Comparison of ENCODE assay signal across 13 cellular contexts in genomic region chr12:92602930-92603623, GRCh38.
DNase-seq lines count a peak whose midpoint lies in the region; ATAC-seq, FAIRE-seq and TF ChIP-seq lines count a peak whose summit lies in the region.
"Had no signal": no experiment of that assay in that cellular context is flagged by ENCODE, and none has a peak within 500 bp of the region (broad histone marks: within the 10 kb centered on the region; RNA-seq: fewer than 3 reads in every experiment).

No MANE protein-coding gene starts in this region.

- no peak for TF ChIP-seq CTCF in A549 (IDR thresholded peaks at IDR 0.05)
- no peak for TF ChIP-seq CTCF in fibroblast of the aortic adventitia (IDR thresholded peaks at IDR 0.05; ENCODE audit: insufficient read depth, low read length)
- no peak for TF ChIP-seq CTCF in GM20000 (IDR thresholded peaks at IDR 0.05; ENCODE audit: extremely low read depth, missing control alignments)
- TF ChIP-seq CTCF in GM13976 (IDR thresholded peaks at IDR 0.05; ENCODE audit: borderline replicate concordance, control extremely low read depth, extremely low read depth, insufficient read depth, missing control alignments) = no peak

- DNase-seq in A549 (ENCODE audit: low read depth in 1 of 2, low spot score in 1 of 2) (peak in 1 of 2 experiments; percentile 73), Caki2 (ENCODE audit: low read depth) (peak; percentile 7), T-helper 17 cell (no peak), fibroblast of the aortic adventitia (ENCODE audit: low read depth) (peak; percentile 70), NCI-H2227 (lab: John Stamatoyannopoulos, UW; ENCODE audit: unreplicated experiment) (no peak), GM20000 (ENCODE audit: low spot score) (no peak), GM13976 (ENCODE audit: low spot score) (no peak), T1000 (lab: John Stamatoyannopoulos, UW) (no peak)
- DNase-seq: activated gamma-delta T cell, DMS79, naive B cell, SHP77 treated with DMSO at 0.1 percent for 48 hours had no signal

- WGBS in A549 (ENCODE audit: missing lambda C conversion rate) = 3% methylated on average over 2 of the region's 2 CpGs

- TF ChIP-seq RAD21 in A549 (conservative IDR thresholded peaks at IDR 0.05 in 1 of 2, IDR thresholded peaks at IDR 0.05 in 1 of 2) = no peak

- H3K27me3 Mint-ChIP-seq in T-helper 17 cell = no peaks in the 10 kb centered on the region
- H3K27me3 Mint-ChIP-seq: naive B cell had no signal

- TF ChIP-seq EP300 in A549 (IDR thresholded peaks at IDR 0.05) = peak; percentile 24 to 73; a peak in 4 of 5 replicates

- no peak for FAIRE-seq in A549 (lab: Jason Lieb, UNC)

- peaks cover 2% of the 10 kb centered on the region for H3K4me1 Mint-ChIP-seq in T-helper 17 cell

- CTCF ChIA-PET in A549 (lab: Yijun Ruan, JAX) = interaction anchor here (0.6 to 3.5 kb wide), 4 partner anchors 12 to 484 kb away, joined by 3 to 15 read pairs (median 4); no protein-coding TSS in a partner anchor

- H3K27ac ChIP-seq in A549 = peak overlapping the region; percentile 90 to 98
- H3K27ac ChIP-seq: cardiac muscle cell had no signal

- peaks cover 4% of the 10 kb centered on the region for H3K36me3 Mint-ChIP-seq in T-helper 17 cell (ENCODE audit: low read depth)

- POLR2A ChIA-PET in A549 (lab: Yijun Ruan, JAX) = interaction anchor here (1.0 to 3.1 kb wide), 2 partner anchors 9 to 457 kb away, joined by 6 to 15 read pairs; partner anchors contain the start of gene BTG1

- in situ Hi-C loops in Caki2 (cut with HindIII; ENCODE audit: low pct_unique_long_range_greater_than_20kb, low sequenced_read_pairs) = no loop called here
- in situ Hi-C loops in GM13976 (cut with MboI; ENCODE audit: low sequenced_read_pairs, unreplicated experiment) = no loop called here

- H3K4me1 ChIP-seq in A549 = peaks cover 39% of the 10 kb centered on the region

- peak overlapping the region; percentile 3 for H3K27ac Mint-ChIP-seq in T-helper 17 cell

- H3K4me2 ChIP-seq in A549 = peak overlapping the region; percentile 73

- ATAC-seq in A549 (peak; percentile 54 to 75), T-helper 17 cell (no peak)

- H3K4me3 Mint-ChIP-seq in T-helper 17 cell = no peak overlapping the region
- H3K4me3 Mint-ChIP-seq: naive B cell had no signal

- peaks cover 56% of the 10 kb centered on the region for H3K9me3 ChIP-seq in A549
- H3K9me3 ChIP-seq in T-helper 17 cell (ENCODE audit: control insufficient read depth, low read length, poor library complexity, severe bottlenecking) = no peaks in the 10 kb centered on the region

- H3K4me3 ChIP-seq in A549 (0 out of 3 replicates have a peak overlapping the region, but pooled peaks have one; percentile 20), fibroblast of the aortic adventitia (ENCODE audit: low read depth, low read length) (no peak overlapping the region)
- H3K4me3 ChIP-seq: cardiac muscle cell had no signal

- TF ChIP-seq POLR2A in A549 (IDR thresholded peaks at IDR 0.05; ENCODE audit: low read length) = no peak

TF ChIP-seq in A549, 52 proteins besides CTCF, POLR2A, EP300 and RAD21:
- 0 out of 2 replicates have a peak, but pooled peaks have one; percentile 3 for TF ChIP-seq MAX (IDR thresholded peaks at IDR 0.05)
- TF ChIP-seq JUN (IDR thresholded peaks at IDR 0.05) = peak in 1 of 2 experiments; percentile 69; a peak in 1 of 5 replicates
- peak; percentile 83; the same call in 1 of the 2 replicates for TF ChIP-seq FOSB (CRISPR knock-in tag; IDR thresholded peaks at IDR 0.05)
- TF ChIP-seq JUNB (IDR thresholded peaks at IDR 0.05) = peak; percentile 83
- peak; percentile 78; the same call in 1 of the 2 replicates for TF ChIP-seq FOXS1 (CRISPR knock-in tag; IDR thresholded peaks at IDR 0.05)
- no peak for TF ChIP-seq FOSL2 (IDR thresholded peaks at IDR 0.05)
- TF ChIP-seq FOSL2 (CRISPR knock-in tag; IDR thresholded peaks at IDR 0.05) = peak; percentile 77
- TF ChIP-seq CEBPB (IDR thresholded peaks at IDR 0.05) = no peak
- peak; percentile 91 for TF ChIP-seq GATA3 (IDR thresholded peaks at IDR 0.05; ENCODE audit: borderline replicate concordance)
- TF ChIP-seq ZFP36 (IDR thresholded peaks at IDR 0.05; ENCODE audit: borderline replicate concordance, partially characterized antibody) = peak; percentile 41
- 0 out of 3 replicates have a peak, but pooled peaks have one; percentile 32 for TF ChIP-seq BCL3 (IDR thresholded peaks at IDR 0.05)
- TF ChIP-seq CHD4 (IDR thresholded peaks at IDR 0.05; ENCODE audit: borderline replicate concordance) = no peak
- no peak for TF ChIP-seq RCOR1 (IDR thresholded peaks at IDR 0.05; ENCODE audit: low read depth, low read length)

Comparison
In these comparisons a context has a peak if more than half of its experiments do, and no peak if none do; other contexts are left out.
1. DNase-seq: peak in Caki2 (single experiment) and fibroblast of the aortic adventitia (single experiment); none in T-helper 17 cell (0 of 3), NCI-H2227 (single experiment), GM20000 (single experiment), GM13976 (single experiment) and T1000 (single experiment).